1 cellular context compared by ENCODE assay signal in genomic region chr2:61471905-61472805, GRCh38.
A peak's percentile ranks its signal among the peaks of the same experiment; 100 is the strongest.
TF ChIP-seq lines count a peak whose summit lies in the region.

No MANE protein-coding gene starts in this region.

TF ChIP-seq in HepG2, 621 proteins besides CTCF, POLR2A, EP300 and RAD21 (continued from another document and continues in another):
- TF ChIP-seq HNF1A (IDR thresholded peaks at IDR 0.05; ENCODE audit: low read depth) (no peak), HNF1A (CRISPR knock-in tag; IDR thresholded peaks at IDR 0.05; ENCODE audit: borderline replicate concordance) (no peak), KLF9 (CRISPR knock-in tag; IDR thresholded peaks at IDR 0.05; ENCODE audit: low read depth) (peak; percentile 95), ZNF260 (CRISPR knock-in tag; IDR thresholded peaks at IDR 0.05; ENCODE audit: borderline replicate concordance, low read depth) (no peak), MED13 (CRISPR knock-in tag; IDR thresholded peaks at IDR 0.05) (0 out of 2 replicates have a peak, but pooled peaks have one; percentile 37), ZNF788 (CRISPR knock-in tag; IDR thresholded peaks at IDR 0.05; ENCODE audit: borderline replicate concordance) (0 out of 2 replicates have a peak, but pooled peaks have one; percentile 8), POLR2G (IDR thresholded peaks at IDR 0.05; ENCODE audit: low read depth, low read length) (0 out of 2 replicates have a peak, but pooled peaks have one; percentile 3), ZNF337 (CRISPR knock-in tag; IDR thresholded peaks at IDR 0.05; ENCODE audit: borderline replicate concordance, low read depth) (peak; percentile 37; the same call in 1 of the 2 replicates), SMYD3 (CRISPR knock-in tag; IDR thresholded peaks at IDR 0.05) (0 out of 2 replicates have a peak, but pooled peaks have one; percentile 48), CHD4 (IDR thresholded peaks at IDR 0.05; ENCODE audit: borderline replicate concordance, low read length) (no peak), ZNF331 (CRISPR knock-in tag; IDR thresholded peaks at IDR 0.05) (0 out of 2 replicates have a peak, but pooled peaks have one; percentile 38), FOXA1 (IDR thresholded peaks at IDR 0.05) (no peak), FOXA1 (CRISPR knock-in tag; IDR thresholded peaks at IDR 0.05) (peak; percentile 83), MXI1 (IDR thresholded peaks at IDR 0.05; ENCODE audit: borderline replicate concordance, low read depth, low read length) (peak; percentile 89; the same call in 2 of the 3 replicates), TARDBP (CRISPR knock-in tag; IDR thresholded peaks at IDR 0.05) (peak; percentile 63), ZMAT3 (CRISPR knock-in tag; conservative IDR thresholded peaks at IDR 0.05) (0 out of 2 replicates have a peak, but pooled peaks have one; percentile 14), JUNB (CRISPR knock-in tag; IDR thresholded peaks at IDR 0.05; ENCODE audit: borderline replicate concordance) (no peak), ZNF549 (CRISPR knock-in tag; IDR thresholded peaks at IDR 0.05) (0 out of 2 replicates have a peak, but pooled peaks have one; percentile 28), TOPORS (CRISPR knock-in tag; IDR thresholded peaks at IDR 0.05) (peak; percentile 20; the same call in 1 of the 2 replicates), BCL6 (CRISPR knock-in tag; IDR thresholded peaks at IDR 0.05) (peak; percentile 9; the same call in 1 of the 2 replicates), ZBTB37 (CRISPR knock-in tag; IDR thresholded peaks at IDR 0.05) (peak; percentile 34; the same call in 1 of the 2 replicates), ARID4A (CRISPR knock-in tag; IDR thresholded peaks at IDR 0.05; ENCODE audit: borderline replicate concordance) (peak; percentile 57; the same call in 1 of the 2 replicates), ZNF691 (CRISPR knock-in tag; IDR thresholded peaks at IDR 0.05; ENCODE audit: borderline replicate concordance, low read depth) (no peak), CREB3 (CRISPR knock-in tag; IDR thresholded peaks at IDR 0.05) (no peak), PCBP2 (optimal IDR thresholded peaks at IDR 0.05; ENCODE audit: low read depth, low read length, poor library complexity, severe bottlenecking) (no peak), KDM3A (CRISPR knock-in tag; IDR thresholded peaks at IDR 0.05; ENCODE audit: low read depth) (no peak), MXD4 (CRISPR knock-in tag; IDR thresholded peaks at IDR 0.05) (peak; percentile 67), ARNT (IDR thresholded peaks at IDR 0.05) (no peak), KDM2A (CRISPR knock-in tag; IDR thresholded peaks at IDR 0.05; ENCODE audit: borderline replicate concordance, low read depth) (no peak), FOXK2 (IDR thresholded peaks at IDR 0.05) (peak; percentile 91), NCOA1 (CRISPR knock-in tag; IDR thresholded peaks at IDR 0.05) (peak; percentile 61; the same call in 1 of the 2 replicates), ZNF770 (CRISPR knock-in tag; IDR thresholded peaks at IDR 0.05) (peak; percentile 27; the same call in 1 of the 2 replicates), IRX3 (CRISPR knock-in tag; IDR thresholded peaks at IDR 0.05; ENCODE audit: borderline replicate concordance, low read depth) (0 out of 2 replicates have a peak, but pooled peaks have one; percentile 60), FOXA3 (CRISPR knock-in tag; IDR thresholded peaks at IDR 0.05) (peak; percentile 84), CREB1 (IDR thresholded peaks at IDR 0.05) (no peak), CREB1 (CRISPR knock-in tag; IDR thresholded peaks at IDR 0.05) (peak; percentile 50), PAXIP1 (CRISPR knock-in tag; conservative IDR thresholded peaks at IDR 0.05) (peak; percentile 54), GATAD2A (CRISPR knock-in tag; IDR thresholded peaks at IDR 0.05) (peak; percentile 21; the same call in 1 of the 2 replicates), ZNF354B (CRISPR knock-in tag; IDR thresholded peaks at IDR 0.05) (no peak), SOX13 (IDR thresholded peaks at IDR 0.05) (no peak), SOX13 (CRISPR knock-in tag; conservative IDR thresholded peaks at IDR 0.05 in 1 of 2, IDR thresholded peaks at IDR 0.05 in 1 of 2) (peak in 1 of 2 experiments; percentile 29; a peak in 1 of 4 replicates), CREM (IDR thresholded peaks at IDR 0.05) (peak; percentile 39; the same call in 1 of the 2 replicates), CREM (CRISPR knock-in tag; IDR thresholded peaks at IDR 0.05) (no peak), MNT (IDR thresholded peaks at IDR 0.05) (peak; percentile 90)
